In the genomic region with DNA sequence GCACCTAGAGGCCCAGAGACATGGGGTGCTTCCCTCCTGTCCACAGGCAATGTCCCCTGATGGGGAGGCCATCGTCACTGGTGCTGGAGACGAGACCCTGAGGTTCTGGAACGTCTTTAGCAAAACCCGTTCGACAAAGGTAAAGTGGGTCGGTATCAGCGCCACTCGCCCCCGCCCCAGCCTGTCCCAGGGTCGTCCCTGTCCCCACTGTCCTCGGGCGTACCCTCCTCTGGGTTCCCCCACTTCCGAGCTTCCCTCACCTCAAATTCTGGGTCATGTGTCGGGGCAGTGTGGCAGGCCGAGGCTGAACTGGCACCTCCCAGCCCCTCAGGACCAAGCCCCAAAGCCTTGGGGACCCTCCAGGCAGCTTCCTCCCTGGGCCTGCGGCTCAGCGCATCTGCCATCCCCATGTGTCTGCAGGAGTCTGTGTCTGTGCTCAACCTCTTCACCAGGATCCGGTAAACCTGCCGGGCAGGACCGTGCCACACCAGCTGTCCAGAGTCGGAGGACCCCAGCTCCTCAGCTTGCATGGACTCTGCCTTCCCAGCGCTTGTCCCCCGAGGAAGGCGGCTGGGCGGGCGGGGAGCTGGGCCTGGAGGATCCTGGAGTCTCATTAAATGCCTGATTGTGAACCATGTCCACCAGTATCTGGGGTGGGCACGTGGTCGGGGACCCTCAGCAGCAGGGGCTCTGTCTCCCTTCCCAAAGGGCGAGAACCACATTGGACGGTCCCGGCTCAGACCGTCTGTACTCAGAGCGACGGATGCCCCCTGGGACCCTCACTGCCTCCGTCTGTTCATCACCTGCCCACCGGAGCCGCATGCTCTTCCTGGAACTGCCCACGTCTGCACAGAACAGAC, we compare ENCODE assay signal across 28 cellular contexts. TPM values are rescaled to one million over a fixed set of nuclear protein-coding genes. Genes with fewer than 3 reads are reported as not detected.
DNase-seq lines count a peak whose midpoint lies in the region; ATAC-seq, FAIRE-seq and TF ChIP-seq lines count a peak whose summit lies in the region.
"Had no signal": no experiment of that assay in that cellular context is flagged by ENCODE, and none has a peak within 500 bp of the region (broad histone marks: within the 10 kb centered on the region; RNA-seq: fewer than 3 reads in every experiment).

No MANE protein-coding gene starts in this region.

- POLR2A ChIA-PET in K562 (lab: Yijun Ruan, JAX) = no interaction called here

- H3K4me2 ChIP-seq in K562 (ENCODE audit: insufficient read depth, low read length) (no peak overlapping the region), neuronal stem cell (ENCODE audit: insufficient read depth, low read length, poor library complexity, severe bottlenecking) (no peak overlapping the region)
- H3K4me2 ChIP-seq: KMS-11 had no signal

- TF ChIP-seq EP300 in K562 (IDR thresholded peaks at IDR 0.05; ENCODE audit: low read length) = no peak

- no peak overlapping the region for H2AFZ ChIP-seq in K562 (ENCODE audit: low read depth, low read length)
- no peak overlapping the region for H2AFZ ChIP-seq in neuronal stem cell (ENCODE audit: low read length)
- H2AFZ ChIP-seq: GM23248 had no signal

- TSS peak; percentile 21 for BruUV-seq in K562 (replicated peaks; lab: Mats Ljungman, UMichigan)

- H3K36me3 ChIP-seq in K562 (ENCODE audit: control insufficient read depth, insufficient read depth, low read length) (peaks cover 58% of the 10 kb centered on the region; the same call in 2 of the 3 replicates), neuronal stem cell (replicated peaks in 1 of 2; ENCODE audit: control insufficient read depth in 2 of 2, insufficient read depth in 2 of 2, low read length in 2 of 2) (peaks cover 51 to 82% of the 10 kb centered on the region in 2 donors)

- no peak overlapping the region for H3K18ac ChIP-seq in neuronal stem cell (ENCODE audit: low read length)

- no peak for TF ChIP-seq CTCF in CD14-positive monocyte (IDR thresholded peaks at IDR 0.05)
- TF ChIP-seq CTCF in K562 (IDR thresholded peaks at IDR 0.05 in 2 of 3, conservative IDR thresholded peaks at IDR 0.05 in 1 of 3; ENCODE audit: insufficient read depth in 2 of 3, low read depth in 1 of 3, low read length in 3 of 3) = no peak

- peaks cover 41% of the 10 kb centered on the region for H3K36me3 Mint-ChIP-seq in activated naive CD4-positive, alpha-beta T cell treated with anti-CD3 and anti-CD28 coated beads, Interleukin-2, amount 10 ng/mL, durations not matched to agents 7 days and 5 days
- peaks cover 35 to 57% of the 10 kb centered on the region in 2 donors for H3K36me3 Mint-ChIP-seq in CD14-positive monocyte

- DNase-seq in activated naive CD4-positive, alpha-beta T cell treated with anti-CD3 and anti-CD28 coated beads, Interleukin-2, amount 10 ng/mL, durations not matched to agents 7 days and 5 days = no peak
- no peak for DNase-seq in activated naive CD4-positive, alpha-beta T cell treated with anti-CD3 and anti-CD28 coated beads, Interleukin-2, amount 50 U/mL, for 16 hours
- DNase-seq in CD14-positive monocyte (ENCODE audit: low spot score) (no peak), K562 (ENCODE audit: extremely low read depth in 1 of 4, low spot score in 3 of 4) (no peak), neuronal stem cell (ENCODE audit: low spot score) (no peak), NCI-H226 (no peak)
- no peak for DNase-seq in activated CD4-positive, alpha-beta T cell treated with anti-CD3 and anti-CD28 coated beads for 48 hours
- DNase-seq: 8988T, AML-193, COR-L47, DMS153, GM23248, H9, HFFc6, NCI-H1105, NCI-H146, NCI-H2029, NCI-H345, NCI-H524, NCI-H774, Peyer's patch, SJCRH30 had no signal

- peak overlapping the region; percentile 37 for H3K27ac Mint-ChIP-seq in activated naive CD4-positive, alpha-beta T cell treated with anti-CD3 and anti-CD28 coated beads, Interleukin-2, amount 10 ng/mL, durations not matched to agents 7 days and 5 days
- peak overlapping the region in 4 of 7 donors; percentile 38 to 69 (median 62) for H3K27ac Mint-ChIP-seq in CD14-positive monocyte
- H3K27ac Mint-ChIP-seq: HFFc6 had no signal

- H3K23ac ChIP-seq in neuronal stem cell (ENCODE audit: low read depth, low read length, poor library complexity) = peak overlapping the region; percentile 80

- TF ChIP-seq POLR2A in K562 (conservative IDR thresholded peaks at IDR 0.05) = no peak

- H3K9me3 ChIP-seq in K562 (replicated peaks; ENCODE audit: control insufficient read depth, insufficient read depth, low read depth, low read length) (no peaks in the 10 kb centered on the region), neuronal stem cell (replicated peaks in 1 of 2; ENCODE audit: control insufficient read depth in 2 of 2, insufficient read depth in 1 of 2, low read depth in 1 of 2, low read length in 2 of 2) (no peaks in the 10 kb centered on the region)
- H3K9me3 ChIP-seq: Peyer's patch, SJCRH30 had no signal

- H3K4me1 Mint-ChIP-seq in activated naive CD4-positive, alpha-beta T cell treated with anti-CD3 and anti-CD28 coated beads, Interleukin-2, amount 10 ng/mL, durations not matched to agents 7 days and 5 days = no peaks in the 10 kb centered on the region
- H3K4me1 Mint-ChIP-seq in CD14-positive monocyte = peaks cover 10% of the 10 kb centered on the region

- no peak overlapping the region for H4K8ac ChIP-seq in neuronal stem cell (ENCODE audit: low read depth, low read length)

- no peak overlapping the region for H3K4ac ChIP-seq in neuronal stem cell (ENCODE audit: low read length)

- WGBS in K562 (ENCODE audit: insufficient coverage, low coverage, missing lambda C conversion rate) = 88% methylated on average over 33 of the region's 38 CpGs
- no CpG with 5 or more reads among the region's 38 CpGs for WGBS in neuronal stem cell (ENCODE audit: extremely low coverage in 2 of 2, insufficient read length in 2 of 2, insufficient replicate concordance in 1 of 2), 2 donors

- no peak overlapping the region for H4K91ac ChIP-seq in neuronal stem cell (ENCODE audit: low read depth, low read length, poor library complexity)

- H2BK5ac ChIP-seq in neuronal stem cell (ENCODE audit: low read length) = peak overlapping the region; percentile 39

- H3K14ac ChIP-seq in neuronal stem cell (ENCODE audit: low read length) = no peak overlapping the region

- H3K4me3 ChIP-seq in K562 (no peak overlapping the region), neuronal stem cell (ENCODE audit: low read length in 2 of 2) (no peak overlapping the region)
- H3K4me3 ChIP-seq: GM23248, Peyer's patch, SJCRH30 had no signal

- H3K27ac ChIP-seq in K562 (ENCODE audit: extremely low read depth, low read depth, low read length) (no peak overlapping the region), neuronal stem cell (replicated peaks; ENCODE audit: low read length) (no peak overlapping the region)
- H3K27ac ChIP-seq: GM23248, KMS-11, Peyer's patch, SJCRH30 had no signal

- intact Hi-C loops in CD14-positive monocyte (cut with micrococcal nuclease) (no loop called here), K562 (cut with micrococcal nuclease) (no loop called here)

- TF ChIP-seq RAD21 in K562 (CRISPR knock-in tag; conservative IDR thresholded peaks at IDR 0.05 in 1 of 2, IDR thresholded peaks at IDR 0.05 in 1 of 2) = no peak

- H3K79me1 ChIP-seq in neuronal stem cell (ENCODE audit: low read depth, low read length) = peaks cover 4% of the 10 kb centered on the region

- ATAC-seq in K562 = no peak
- ATAC-seq in HG03442 (IDR thresholded peaks at IDR 0.05; ENCODE audit: unreplicated experiment) = no peak

- no peak overlapping the region for H2BK15ac ChIP-seq in neuronal stem cell (ENCODE audit: low read length)

- H3K4me3 Mint-ChIP-seq in activated naive CD4-positive, alpha-beta T cell treated with anti-CD3 and anti-CD28 coated beads, Interleukin-2, amount 10 ng/mL, durations not matched to agents 7 days and 5 days = no peak overlapping the region
- H3K4me3 Mint-ChIP-seq in CD14-positive monocyte = no peak overlapping the region
- H3K4me3 Mint-ChIP-seq: H9, HFFc6 had no signal

- 0 out of 2 replicates have a peak, but pooled peaks cover 5% of the 10 kb centered on the region for H4K20me1 ChIP-seq in K562 (replicated peaks; ENCODE audit: control insufficient read depth, insufficient read depth, low read length)

- peaks cover 1% of the 10 kb centered on the region for H3K9me3 Mint-ChIP-seq in activated naive CD4-positive, alpha-beta T cell treated with anti-CD3 and anti-CD28 coated beads, Interleukin-2, amount 10 ng/mL, durations not matched to agents 7 days and 5 days
- H3K9me3 Mint-ChIP-seq in CD14-positive monocyte = peaks cover 0 to 3% (median under 1%) of the 10 kb centered on the region in 7 donors
- H3K9me3 Mint-ChIP-seq: H9, HFFc6 had no signal

- no peak overlapping the region for H2BK12ac ChIP-seq in neuronal stem cell (ENCODE audit: low read length)

- H3K9ac ChIP-seq in K562 (ENCODE audit: insufficient read depth in 1 of 2, low read depth in 2 of 2, low read length in 2 of 2) (no peak overlapping the region; a peak in 1 of 4 replicates), neuronal stem cell (ENCODE audit: low read depth, low read length, poor library complexity) (no peak overlapping the region)
- H3K9ac ChIP-seq: GM23248, KMS-11 had no signal

- H3K79me2 ChIP-seq in K562 (ENCODE audit: control insufficient read depth, insufficient read depth, low read length) = no peaks in the 10 kb centered on the region

- H2BK120ac ChIP-seq in neuronal stem cell (ENCODE audit: low read depth, low read length) = no peak overlapping the region

- no peaks in the 10 kb centered on the region for H3K27me3 ChIP-seq in K562 (ENCODE audit: control insufficient read depth in 2 of 2, insufficient read depth in 2 of 2, low read length in 2 of 2)
- H3K27me3 ChIP-seq in neuronal stem cell (ENCODE audit: control insufficient read depth in 3 of 3, insufficient read depth in 3 of 3, low read depth in 1 of 3, low read length in 3 of 3) = no peaks in the 10 kb centered on the region
- H3K27me3 ChIP-seq: Peyer's patch, SJCRH30 had no signal

- no peak for FAIRE-seq in K562 (lab: Jason Lieb, UNC)
- FAIRE-seq: GM12891 had no signal

- H3K27me3 Mint-ChIP-seq in activated naive CD4-positive, alpha-beta T cell treated with anti-CD3 and anti-CD28 coated beads, Interleukin-2, amount 10 ng/mL, durations not matched to agents 7 days and 5 days = no peaks in the 10 kb centered on the region
- H3K27me3 Mint-ChIP-seq in CD14-positive monocyte (ENCODE audit: low read depth in 3 of 3) = no peaks in the 10 kb centered on the region

- H3K9me1 ChIP-seq in K562 (ENCODE audit: control insufficient read depth, insufficient read depth, low read length) = no peaks in the 10 kb centered on the region

- H2AK5ac ChIP-seq in neuronal stem cell (ENCODE audit: low read depth, low read length) = no peak overlapping the region

- H3K4me1 ChIP-seq in K562 (replicated peaks in 1 of 2; ENCODE audit: control insufficient read depth in 2 of 2, insufficient read depth in 2 of 2, low read length in 2 of 2) (peaks cover 7 to 48% of the 10 kb centered on the region in 2 experiments; a peak in 3 of 5 replicates), neuronal stem cell (ENCODE audit: control insufficient read depth in 2 of 2, insufficient read depth in 1 of 2, low read depth in 1 of 2, low read length in 2 of 2) (peaks cover 6 to 8% of the 10 kb centered on the region in 2 donors)
- H3K4me1 ChIP-seq: Peyer's patch, SJCRH30 had no signal

- in situ Hi-C loops in K562 (cut with MboI) = no loop called here

- CTCF ChIA-PET in activated naive CD4-positive, alpha-beta T cell treated with anti-CD3 and anti-CD28 coated beads, Interleukin-2, amount 10 ng/mL, durations not matched to agents 7 days and 5 days (lab: Charles Lee) = no interaction called here
- CTCF ChIA-PET in K562 (lab: Yijun Ruan, JAX; ENCODE audit: low intra/inter-chr PET ratio) = no interaction called here

RNA-seq across cellular contexts. Expression of gene TEKTIP1, which starts 4.4 kb away (rescaled TPM):
- polyA plus RNA-seq in CD14-positive monocyte (not detected), K562 (2011; rRNA removed) (not detected in 2 replicates), K562 (2014; fragmentation: Illumina TruSeq; extraction: Trizol) (not detected in 2 replicates), K562 (2014; fragmentation: Nextera tagmentation; extraction: Ambion mirVana) (not detected), K562 (2014; rRNA removed) (not detected in 2 replicates)
- total RNA-seq in K562 (2011; cell fraction: chromatin; rRNA removed; ENCODE audit: low replicate concordance) = not detected in 2 replicates
- not detected in 2 replicates for total RNA-seq in K562 (2011; cell fraction: nucleolus; rRNA removed)
- total RNA-seq in K562 (2011; cell fraction: nucleoplasm; rRNA removed) = not detected in 2 replicates
- total RNA-seq in K562 (2014; rRNA removed) (not detected in 2 replicates), K562 (2014; rRNA removed; fragmentation: Illumina TruSeq; extraction: Trizol) (not detected in 2 replicates), K562 (2015; rRNA removed; fragmentation: Illumina TruSeq; extraction: Trizol) (0.26 TPM in 1 of 2 replicates, not detected in the other), K562 (2021) (0.29 and 0.66 TPM in 2 replicates)
- not detected in 2 replicates for polyA plus RNA-seq in K562 (2011; cell fraction: cytosol; rRNA removed)
- polyA plus RNA-seq in K562 (2011; cell fraction: nucleus; rRNA removed) = 0.53 TPM in 1 of 2 replicates, not detected in the other
- 0.44 and 0.68 TPM in 2 replicates for polyA plus RNA-seq in K562 (2012)
- not detected in 2 replicates for polyA minus RNA-seq in K562 (2011; rRNA and poly(A)+ RNA removed)
- polyA minus RNA-seq in K562 (2011; cell fraction: cytosol; rRNA and poly(A)+ RNA removed) = not detected in 2 replicates
- polyA minus RNA-seq in K562 (2011; cell fraction: nucleus; rRNA and poly(A)+ RNA removed) = not detected in 2 replicates
- 0.07 TPM for polyA plus RNA-seq in neuronal stem cell (2013, experiment 1 of 2)
- 0.07 TPM for polyA plus RNA-seq in neuronal stem cell (2013, experiment 2 of 2)
- total RNA-seq: G401, GM23248, HT1080, SJCRH30 had no signal
- polyA plus RNA-seq: AG04450, GM23248 had no signal

RNA-seq across cellular contexts. Expression of gene MFSD12, which starts 22.8 kb away (rescaled TPM):
- polyA plus RNA-seq in CD14-positive monocyte (10 to 100 TPM; 47.9 to 55.5 TPM), K562 (2011; rRNA removed) (31.8 and 53.9 TPM in 2 replicates), K562 (2014; fragmentation: Illumina TruSeq; extraction: Trizol) (28.2 and 63.0 TPM in 2 replicates), K562 (2014; fragmentation: Nextera tagmentation; extraction: Ambion mirVana) (1 to 10 TPM in 1 of 2 experiments, under 1 TPM in 1; 0.69 to 1.7 TPM), K562 (2014; rRNA removed) (79.9 and 80.7 TPM in 2 replicates)
- 80.9 and 267 TPM in 2 replicates for total RNA-seq in K562 (2011; cell fraction: chromatin; rRNA removed; ENCODE audit: low replicate concordance)
- total RNA-seq in K562 (2011; cell fraction: nucleolus; rRNA removed) = 253 and 311 TPM in 2 replicates
- total RNA-seq in K562 (2011; cell fraction: nucleoplasm; rRNA removed) = 151 and 160 TPM in 2 replicates
- total RNA-seq in K562 (2014; rRNA removed) (99.9 and 103 TPM in 2 replicates), K562 (2014; rRNA removed; fragmentation: Illumina TruSeq; extraction: Trizol) (18.8 and 21.5 TPM in 2 replicates), K562 (2015; rRNA removed; fragmentation: Illumina TruSeq; extraction: Trizol) (34.8 and 40.7 TPM in 2 replicates), K562 (2021) (110 and 112 TPM in 2 replicates)
- polyA plus RNA-seq in K562 (2011; cell fraction: cytosol; rRNA removed) = 48.2 and 140 TPM in 2 replicates
- polyA plus RNA-seq in K562 (2011; cell fraction: nucleus; rRNA removed) = 127 and 224 TPM in 2 replicates
- 63.5 and 81.8 TPM in 2 replicates for polyA plus RNA-seq in K562 (2012)
- 19.6 and 27.4 TPM in 2 replicates for polyA minus RNA-seq in K562 (2011; rRNA and poly(A)+ RNA removed)
- polyA minus RNA-seq in K562 (2011; cell fraction: cytosol; rRNA and poly(A)+ RNA removed) = 64.0 and 66.5 TPM in 2 replicates
- 38.5 and 38.8 TPM in 2 replicates for polyA minus RNA-seq in K562 (2011; cell fraction: nucleus; rRNA and poly(A)+ RNA removed)
- 27.9 TPM for polyA plus RNA-seq in neuronal stem cell (2013, experiment 1 of 2)
- polyA plus RNA-seq in neuronal stem cell (2013, experiment 2 of 2) = 25.3 TPM

RNA-seq across cellular contexts. Expression of gene FZR1, which starts 28.5 kb away (rescaled TPM):
- polyA plus RNA-seq in CD14-positive monocyte (1 to 10 TPM; 7.7 to 9.4 TPM), K562 (2011; rRNA removed) (22.2 and 37.4 TPM in 2 replicates), K562 (2014; fragmentation: Illumina TruSeq; extraction: Trizol) (21.6 and 40.6 TPM in 2 replicates), K562 (2014; fragmentation: Nextera tagmentation; extraction: Ambion mirVana) (under 1 TPM; 0.18 to 0.28 TPM), K562 (2014; rRNA removed) (23.6 and 30.6 TPM in 2 replicates)
- 50.6 and 186 TPM in 2 replicates for total RNA-seq in K562 (2011; cell fraction: chromatin; rRNA removed; ENCODE audit: low replicate concordance)
- 95.1 and 105 TPM in 2 replicates for total RNA-seq in K562 (2011; cell fraction: nucleolus; rRNA removed)
- 50.0 and 65.9 TPM in 2 replicates for total RNA-seq in K562 (2011; cell fraction: nucleoplasm; rRNA removed)
- total RNA-seq in K562 (2014; rRNA removed) (24.1 and 42.2 TPM in 2 replicates), K562 (2014; rRNA removed; fragmentation: Illumina TruSeq; extraction: Trizol) (5.0 and 5.7 TPM in 2 replicates), K562 (2015; rRNA removed; fragmentation: Illumina TruSeq; extraction: Trizol) (18.0 and 22.3 TPM in 2 replicates), K562 (2021) (45.4 and 48.0 TPM in 2 replicates)
- polyA plus RNA-seq in K562 (2011; cell fraction: cytosol; rRNA removed) = 18.2 and 33.8 TPM in 2 replicates
- 112 and 152 TPM in 2 replicates for polyA plus RNA-seq in K562 (2011; cell fraction: nucleus; rRNA removed)
- polyA plus RNA-seq in K562 (2012) = 39.8 and 40.4 TPM in 2 replicates
- polyA minus RNA-seq in K562 (2011; rRNA and poly(A)+ RNA removed) = 6.9 and 8.2 TPM in 2 replicates
- polyA minus RNA-seq in K562 (2011; cell fraction: cytosol; rRNA and poly(A)+ RNA removed) = 32.1 and 44.7 TPM in 2 replicates
- polyA minus RNA-seq in K562 (2011; cell fraction: nucleus; rRNA and poly(A)+ RNA removed) = 18.8 and 33.2 TPM in 2 replicates
- polyA plus RNA-seq in neuronal stem cell (2013, experiment 1 of 2) = 41.4 TPM
- polyA plus RNA-seq in neuronal stem cell (2013, experiment 2 of 2) = 37.0 TPM

RNA-seq across cellular contexts. Expression of gene DOHH, which starts 34.1 kb away (rescaled TPM):
- 1 to 10 TPM; 3.7 to 4.1 TPM for polyA plus RNA-seq in CD14-positive monocyte
- total RNA-seq in K562 (2011; cell fraction: chromatin; rRNA removed; ENCODE audit: low replicate concordance) = 1.7 and 7.3 TPM in 2 replicates
- total RNA-seq in K562 (2011; cell fraction: nucleolus; rRNA removed) = 15.4 and 16.5 TPM in 2 replicates
- total RNA-seq in K562 (2011; cell fraction: nucleoplasm; rRNA removed) = 6.7 and 6.9 TPM in 2 replicates
- total RNA-seq in K562 (2014; rRNA removed) = 47.2 and 58.7 TPM in 2 replicates
- total RNA-seq in K562 (2014; rRNA removed; fragmentation: Illumina TruSeq; extraction: Trizol) = 1.1 and 1.8 TPM in 2 replicates
- 10.4 and 10.6 TPM in 2 replicates for total RNA-seq in K562 (2015; rRNA removed; fragmentation: Illumina TruSeq; extraction: Trizol)
- total RNA-seq in K562 (2021) = 21.4 and 31.0 TPM in 2 replicates
- polyA plus RNA-seq in K562 (2011; rRNA removed) = 5.1 and 6.3 TPM in 2 replicates
- polyA plus RNA-seq in K562 (2011; cell fraction: cytosol; rRNA removed) = 7.6 and 28.6 TPM in 2 replicates
- 4.8 and 12.7 TPM in 2 replicates for polyA plus RNA-seq in K562 (2011; cell fraction: nucleus; rRNA removed)
- 15.9 and 28.3 TPM in 2 replicates for polyA plus RNA-seq in K562 (2012)
- 1.2 and 8.2 TPM in 2 replicates for polyA plus RNA-seq in K562 (2014; fragmentation: Illumina TruSeq; extraction: Trizol)
- under 1 TPM; 0.14 to 0.15 TPM for polyA plus RNA-seq in K562 (2014; fragmentation: Nextera tagmentation; extraction: Ambion mirVana)
- 31.2 and 32.8 TPM in 2 replicates for polyA plus RNA-seq in K562 (2014; rRNA removed)
- polyA minus RNA-seq in K562 (2011; rRNA and poly(A)+ RNA removed) = 1.1 and 2.0 TPM in 2 replicates
- polyA minus RNA-seq in K562 (2011; cell fraction: cytosol; rRNA and poly(A)+ RNA removed) = 10.9 and 15.2 TPM in 2 replicates
- polyA minus RNA-seq in K562 (2011; cell fraction: nucleus; rRNA and poly(A)+ RNA removed) = 5.5 and 6.3 TPM in 2 replicates
- polyA plus RNA-seq in neuronal stem cell (2013, experiment 1 of 2) = 3.9 TPM
- polyA plus RNA-seq in neuronal stem cell (2013, experiment 2 of 2) = 3.7 TPM

RNA-seq across cellular contexts. Expression of gene HMG20B, which starts 38.1 kb away (rescaled TPM):
- 10 to 100 TPM; 52.4 to 58.8 TPM for polyA plus RNA-seq in CD14-positive monocyte
- 47.2 and 115 TPM in 2 replicates for total RNA-seq in K562 (2011; cell fraction: chromatin; rRNA removed; ENCODE audit: low replicate concordance)
- 85.8 and 97.1 TPM in 2 replicates for total RNA-seq in K562 (2011; cell fraction: nucleolus; rRNA removed)
- total RNA-seq in K562 (2011; cell fraction: nucleoplasm; rRNA removed) = 68.6 and 70.5 TPM in 2 replicates
- 137 and 148 TPM in 2 replicates for total RNA-seq in K562 (2014; rRNA removed)
- 18.2 and 18.5 TPM in 2 replicates for total RNA-seq in K562 (2014; rRNA removed; fragmentation: Illumina TruSeq; extraction: Trizol)
- total RNA-seq in K562 (2015; rRNA removed; fragmentation: Illumina TruSeq; extraction: Trizol) = 37.6 and 38.6 TPM in 2 replicates
- 122 and 125 TPM in 2 replicates for total RNA-seq in K562 (2021)
- polyA plus RNA-seq in K562 (2011; rRNA removed) = 47.6 and 54.4 TPM in 2 replicates
- 49.5 and 107 TPM in 2 replicates for polyA plus RNA-seq in K562 (2011; cell fraction: cytosol; rRNA removed)
- 169 and 253 TPM in 2 replicates for polyA plus RNA-seq in K562 (2011; cell fraction: nucleus; rRNA removed)
- polyA plus RNA-seq in K562 (2012) = 75.9 and 122 TPM in 2 replicates
- 25.6 and 53.2 TPM in 2 replicates for polyA plus RNA-seq in K562 (2014; fragmentation: Illumina TruSeq; extraction: Trizol)
- under 1 TPM; 0.35 to 0.78 TPM for polyA plus RNA-seq in K562 (2014; fragmentation: Nextera tagmentation; extraction: Ambion mirVana)
- polyA plus RNA-seq in K562 (2014; rRNA removed) = 159 and 172 TPM in 2 replicates
- 8.0 and 11.1 TPM in 2 replicates for polyA minus RNA-seq in K562 (2011; rRNA and poly(A)+ RNA removed)
- polyA minus RNA-seq in K562 (2011; cell fraction: cytosol; rRNA and poly(A)+ RNA removed) = 24.4 and 30.8 TPM in 2 replicates
- 24.4 and 30.4 TPM in 2 replicates for polyA minus RNA-seq in K562 (2011; cell fraction: nucleus; rRNA and poly(A)+ RNA removed)
- polyA plus RNA-seq in neuronal stem cell (2013, experiment 1 of 2) = 76.9 TPM
- polyA plus RNA-seq in neuronal stem cell (2013, experiment 2 of 2) = 73.8 TPM
